In the genomic region with DNA sequence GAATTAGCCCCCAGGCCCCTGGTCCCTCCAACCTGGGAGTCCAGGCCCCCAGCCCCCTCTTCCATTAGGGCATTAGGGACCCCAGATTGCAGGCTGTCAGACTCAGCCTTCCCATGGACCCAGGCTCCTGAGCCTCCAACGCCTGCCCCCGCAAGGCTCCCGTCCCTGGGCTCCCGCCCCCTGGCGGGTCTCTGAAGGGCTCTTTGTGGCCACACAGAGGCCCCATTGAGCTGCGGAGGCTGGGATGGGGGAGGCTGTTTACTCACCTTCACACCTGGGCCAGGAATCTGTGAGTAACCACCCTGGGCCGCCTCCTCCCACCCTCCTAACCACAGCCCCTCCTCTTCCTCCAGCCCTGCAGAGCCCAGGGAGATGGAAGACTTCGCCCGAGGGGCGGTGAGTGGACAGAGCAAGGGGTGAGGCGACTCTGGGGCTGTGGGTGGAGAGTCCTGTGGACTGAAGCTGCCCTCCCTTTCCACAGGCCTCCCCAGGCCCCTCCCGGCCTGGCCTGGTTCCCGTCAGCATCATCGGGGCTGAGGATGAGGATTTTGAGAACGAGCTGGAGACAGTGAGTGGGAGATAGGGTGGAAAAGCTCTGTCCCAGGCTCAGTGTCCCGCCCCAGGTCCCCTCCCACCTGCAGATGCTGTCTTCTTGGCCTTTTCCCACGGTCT, we compare ENCODE assay signal across 1 cellular context.
TF ChIP-seq lines count a peak whose summit lies in the region.

No MANE protein-coding gene starts in this region.

TF ChIP-seq in GM23338, 12 proteins besides CTCF, POLR2A, EP300 and RAD21 (continued from another document):
- TF ChIP-seq EZH2phosphoT487 (IDR thresholded peaks at IDR 0.05; ENCODE audit: unreplicated experiment) = no peak
- TF ChIP-seq JUNB (IDR thresholded peaks at IDR 0.05; ENCODE audit: unreplicated experiment) = no peak
